In genomic region chr3:33886015-33886414, GRCh38 we compare ENCODE assay signal across 14 cellular contexts.
"Had no signal": no experiment of that assay in that cellular context is flagged by ENCODE, and none has a peak within 500 bp of the region (broad histone marks: within the 10 kb centered on the region; RNA-seq: fewer than 3 reads in every experiment).

No MANE protein-coding gene starts in this region.

- H3K36me3 ChIP-seq: adrenal gland, right lobe of liver, upper lobe of left lung had no signal

- H3K9me3 ChIP-seq: adrenal gland, psoas muscle, right lobe of liver, testis, upper lobe of left lung had no signal

- H3K4me1 ChIP-seq: adrenal gland, right lobe of liver, testis had no signal

- DNase-seq: activated CD4-positive, alpha-beta memory T cell treated with anti-CD3 and anti-CD28 coated beads, Interleukin-2, amount 10 ng/mL, durations not matched to agents 7 days and 5 days; activated CD4-positive, alpha-beta T cell treated with anti-CD3 and anti-CD28 coated beads for 4 hours; activated effector memory CD4-positive, alpha-beta T cell treated with Interleukin-2 at 50 U/mL for 16 hours; activated naive CD4-positive, alpha-beta T cell treated with anti-CD3 and anti-CD28 coated beads, Interleukin-2, amount 50 U/mL, for 16 hours; activated T-cell treated with anti-CD3 and anti-CD28 coated beads, Interleukin-2, amount 50 U/mL, for 4 hours; adrenal gland; dorsolateral prefrontal cortex; endodermal cell; glutamatergic neuron; nephron progenitor cell; psoas muscle; right lobe of liver; testis; upper lobe of left lung had no signal

- H3K4me3 ChIP-seq: adrenal gland, dorsolateral prefrontal cortex, psoas muscle, right lobe of liver, testis, upper lobe of left lung had no signal

- H3K27ac ChIP-seq: adrenal gland, psoas muscle, right lobe of liver, testis, upper lobe of left lung had no signal

- H3K27me3 ChIP-seq: adrenal gland, dorsolateral prefrontal cortex, right lobe of liver, testis, upper lobe of left lung had no signal
